In genomic region chr5:88813805-88814584, GRCh38 we compare ENCODE assay signal across 11 cellular contexts.
DNase-seq lines count a peak whose midpoint lies in the region; ATAC-seq and TF ChIP-seq lines count a peak whose summit lies in the region.
"Had no signal": no experiment of that assay in that cellular context is flagged by ENCODE, and none has a peak within 500 bp of the region (broad histone marks: within the 10 kb centered on the region; RNA-seq: fewer than 3 reads in every experiment).

No MANE protein-coding gene starts in this region.

- no peaks in the 10 kb centered on the region for H3K9me3 Mint-ChIP-seq in activated B cell treated with CpG ODN at 0.5 μM for 24 hours

- H3K9me3 ChIP-seq in BLaER1 = no peaks in the 10 kb centered on the region
- H3K9me3 ChIP-seq: SJSA1 had no signal

- H3K27me3 ChIP-seq in BLaER1 = no peaks in the 10 kb centered on the region
- H3K27me3 ChIP-seq: SJSA1 had no signal

- 0 out of 2 replicates have a peak overlapping the region, but pooled peaks have one; percentile 40 for H3K4me3 ChIP-seq in BLaER1
- H3K4me3 ChIP-seq: SJSA1 had no signal

- H3K4me1 ChIP-seq in BLaER1 = peaks cover 88% of the 10 kb centered on the region
- H3K4me1 ChIP-seq: SJSA1 had no signal

- POLR2A ChIA-PET in activated B cell treated with CpG ODN at 0.5 μM for 24 hours (lab: Charles Lee) = interaction anchor here (0.5 to 0.6 kb wide), 2 partner anchors 69 to 99 kb away, joined by 3 to 4 read pairs; partner anchors contain the start of gene MEF2C

- peaks cover 71% of the 10 kb centered on the region for H3K36me3 Mint-ChIP-seq in activated B cell treated with CpG ODN at 0.5 μM for 24 hours (ENCODE audit: low read depth)

- CTCF ChIA-PET in activated B cell treated with CpG ODN at 0.5 μM for 24 hours (lab: Charles Lee) = interaction anchor here (1.3 kb wide), 1 partner anchor 84 kb away, joined by 3 read pairs; no protein-coding TSS in a partner anchor

- no peak overlapping the region for H3K4me3 Mint-ChIP-seq in activated B cell treated with CpG ODN at 0.5 μM for 24 hours

- intact Hi-C loops in activated B cell treated with CpG ODN at 0.5 μM for 24 hours (cut with micrococcal nuclease) = loop anchor here (1.0 to 10.0 kb wide), 2 partner anchors 10 to 1371 kb away; no protein-coding TSS in a partner anchor

- DNase-seq in activated B cell treated with CpG ODN at 0.5 μM for 24 hours (no peak), lung microvascular endothelial cell (ENCODE audit: low read depth in 2 of 2) (peak; percentile 61 to 91), germinal center (ENCODE audit: low spot score) (no peak)
- no peak for DNase-seq in activated naive CD4-positive, alpha-beta T cell treated with anti-CD3 and anti-CD28 coated beads, Interleukin-2, amount 50 U/mL, for 16 hours
- DNase-seq: NCI-H446 treated with DMSO at 0.1 percent for 48 hours; stimulated activated CD4-positive, alpha-beta T cell treated with anti-CD3 and anti-CD28 coated beads, Interleukin-4, amount 100 ng/mL, for 24 hours had no signal

- no peaks in the 10 kb centered on the region for H3K27me3 Mint-ChIP-seq in activated B cell treated with CpG ODN at 0.5 μM for 24 hours

- H3K9ac ChIP-seq in BLaER1 = peak overlapping the region; percentile 34

- H3K4me2 ChIP-seq in BLaER1 = peak overlapping the region; percentile 84

- H3K4me1 Mint-ChIP-seq in activated B cell treated with CpG ODN at 0.5 μM for 24 hours = peaks cover 89% of the 10 kb centered on the region

- peaks cover 80% of the 10 kb centered on the region for H3K36me3 ChIP-seq in BLaER1

- peak overlapping the region; percentile 50 for H3K27ac Mint-ChIP-seq in activated B cell treated with CpG ODN at 0.5 μM for 24 hours

- H4K20me1 ChIP-seq in BLaER1 = peaks cover 96% of the 10 kb centered on the region

- ATAC-seq in HG03097 (IDR thresholded peaks at IDR 0.05; ENCODE audit: low FRiP score, unreplicated experiment) (peak; percentile 53), activated B cell treated with CpG ODN at 0.5 μM for 24 hours (ENCODE audit: low read depth) (no peak), GM18867 (IDR thresholded peaks at IDR 0.05; ENCODE audit: unreplicated experiment) (no peak), GM19455 (IDR thresholded peaks at IDR 0.05; ENCODE audit: unreplicated experiment) (no peak)

- no peak for TF ChIP-seq CTCF in activated B cell treated with CpG ODN at 0.5 μM for 24 hours (IDR thresholded peaks at IDR 0.05)

- H3K27ac ChIP-seq in BLaER1 = peak overlapping the region; percentile 97
- H3K27ac ChIP-seq: SJSA1 had no signal

Comparison
In these comparisons a context has a peak if more than half of its experiments do, and no peak if none do; other contexts are left out.
1. DNase-seq: peak in lung microvascular endothelial cell (2 of 2); none in activated B cell treated with CpG ODN at 0.5 μM for 24 hours (single experiment), activated naive CD4-positive, alpha-beta T cell treated with anti-CD3 and anti-CD28 coated beads, Interleukin-2, amount 50 U/mL, for 16 hours (single experiment) and germinal center (single experiment).